ENCODE assay signal across 1 cellular context in genomic region chr14:67522270-67522669, GRCh38.
TF ChIP-seq lines count a peak whose summit lies in the region.

No MANE protein-coding gene starts in this region.

TF ChIP-seq in GM23338, 12 proteins besides CTCF, POLR2A, EP300 and RAD21 (continued from another document):
- TF ChIP-seq ZNF462 (CRISPR knock-in tag; IDR thresholded peaks at IDR 0.05) (no peak), ZNF114 (CRISPR knock-in tag; IDR thresholded peaks at IDR 0.05) (no peak), ZNF331 (CRISPR knock-in tag; IDR thresholded peaks at IDR 0.05; ENCODE audit: low read depth) (no peak), EZH2 (IDR thresholded peaks at IDR 0.05; ENCODE audit: low read depth, unreplicated experiment) (no peak), STAT1 (IDR thresholded peaks at IDR 0.05; ENCODE audit: unreplicated experiment) (no peak), REST (IDR thresholded peaks at IDR 0.05; ENCODE audit: unreplicated experiment) (no peak), POLR2AphosphoS5 (IDR thresholded peaks at IDR 0.05; ENCODE audit: low read depth) (no peak)
